Comparison of ENCODE assay signal across 1 cellular context in the genomic region with DNA sequence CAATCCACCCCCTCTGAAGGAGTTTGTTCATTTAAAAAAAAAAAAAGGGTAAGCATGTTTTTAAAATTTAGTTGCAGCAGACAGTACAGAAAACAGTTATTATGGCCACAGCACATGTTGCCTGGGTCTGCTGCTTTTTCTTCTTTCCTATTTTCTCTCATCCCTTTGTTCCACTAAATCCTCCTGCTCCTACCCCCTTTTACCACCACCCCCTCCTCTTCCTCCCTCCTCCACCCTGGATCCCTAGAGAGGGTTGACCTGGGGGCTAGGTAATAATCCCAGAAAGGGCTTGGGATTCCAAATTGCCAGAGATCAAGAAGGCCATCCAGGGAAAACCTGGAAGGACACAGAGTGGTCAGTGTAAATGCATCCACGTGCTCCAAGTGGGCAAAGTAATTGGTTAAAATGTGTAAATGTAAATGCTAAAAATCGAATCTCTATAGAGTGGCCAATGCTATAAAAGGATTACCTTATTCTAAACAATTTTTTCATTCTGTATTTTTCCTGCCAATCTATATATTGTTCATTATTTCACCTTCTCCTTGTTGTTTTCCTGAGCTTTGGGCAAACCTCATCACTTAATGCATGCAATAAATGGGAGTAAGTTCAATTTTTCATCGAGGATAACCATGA.
A peak's percentile ranks its signal among the peaks of the same experiment; 100 is the strongest.
TF ChIP-seq lines count a peak whose summit lies in the region.

No MANE protein-coding gene starts in this region.

TF ChIP-seq in K562, 482 proteins besides CTCF, POLR2A, EP300 and RAD21 (continued from another document and continues in another):
- TF ChIP-seq, protein P1, sequence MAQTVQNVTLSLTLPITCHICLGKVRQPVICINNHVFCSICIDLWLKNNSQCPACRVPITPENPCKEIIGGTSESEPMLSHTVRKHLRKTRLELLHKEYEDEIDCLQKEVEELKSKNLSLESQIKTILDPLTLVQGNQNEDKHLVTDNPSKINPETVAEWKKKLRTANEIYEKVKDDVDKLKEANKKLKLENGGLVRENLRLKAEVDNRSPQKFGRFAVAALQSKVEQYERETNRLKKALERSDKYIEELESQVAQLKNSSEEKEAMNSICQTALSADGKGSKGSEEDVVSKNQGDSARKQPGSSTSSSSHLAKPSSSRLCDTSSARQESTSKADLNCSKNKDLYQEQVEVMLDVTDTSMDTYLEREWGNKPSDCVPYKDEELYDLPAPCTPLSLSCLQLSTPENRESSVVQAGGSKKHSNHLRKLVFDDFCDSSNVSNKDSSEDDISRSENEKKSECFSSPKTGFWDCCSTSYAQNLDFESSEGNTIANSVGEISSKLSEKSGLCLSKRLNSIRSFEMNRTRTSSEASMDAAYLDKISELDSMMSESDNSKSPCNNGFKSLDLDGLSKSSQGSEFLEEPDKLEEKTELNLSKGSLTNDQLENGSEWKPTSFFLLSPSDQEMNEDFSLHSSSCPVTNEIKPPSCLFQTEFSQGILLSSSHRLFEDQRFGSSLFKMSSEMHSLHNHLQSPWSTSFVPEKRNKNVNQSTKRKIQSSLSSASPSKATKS (CRISPR knock-in tag; IDR thresholded peaks at IDR 0.05): peak; percentile 27; the same call in 1 of the 2 replicates
- TF ChIP-seq, protein P2, sequence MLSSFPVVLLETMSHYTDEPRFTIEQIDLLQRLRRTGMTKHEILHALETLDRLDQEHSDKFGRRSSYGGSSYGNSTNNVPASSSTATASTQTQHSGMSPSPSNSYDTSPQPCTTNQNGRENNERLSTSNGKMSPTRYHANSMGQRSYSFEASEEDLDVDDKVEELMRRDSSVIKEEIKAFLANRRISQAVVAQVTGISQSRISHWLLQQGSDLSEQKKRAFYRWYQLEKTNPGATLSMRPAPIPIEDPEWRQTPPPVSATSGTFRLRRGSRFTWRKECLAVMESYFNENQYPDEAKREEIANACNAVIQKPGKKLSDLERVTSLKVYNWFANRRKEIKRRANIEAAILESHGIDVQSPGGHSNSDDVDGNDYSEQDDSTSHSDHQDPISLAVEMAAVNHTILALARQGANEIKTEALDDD (IDR thresholded peaks at IDR 0.05): no peak
- TF ChIP-seq SNRNP70 (optimal IDR thresholded peaks at IDR 0.05; ENCODE audit: low read depth, low read length): no peak
- no peak for TF ChIP-seq BRD9 (IDR thresholded peaks at IDR 0.05; ENCODE audit: low read depth, partially characterized antibody)
- TF ChIP-seq ELF2 (CRISPR knock-in tag; IDR thresholded peaks at IDR 0.05): no peak
- TF ChIP-seq GATAD2A (IDR thresholded peaks at IDR 0.05): 0 out of 2 replicates have a peak, but pooled peaks have one; percentile 15
- TF ChIP-seq ZKSCAN8 (CRISPR knock-in tag; IDR thresholded peaks at IDR 0.05): 0 out of 2 replicates have a peak, but pooled peaks have one; percentile 74
- no peak for TF ChIP-seq ZNF197 (CRISPR knock-in tag; IDR thresholded peaks at IDR 0.05; ENCODE audit: low read depth)
- no peak for TF ChIP-seq DMBX1 (CRISPR knock-in tag; IDR thresholded peaks at IDR 0.05; ENCODE audit: borderline replicate concordance)
- TF ChIP-seq, protein P3, sequence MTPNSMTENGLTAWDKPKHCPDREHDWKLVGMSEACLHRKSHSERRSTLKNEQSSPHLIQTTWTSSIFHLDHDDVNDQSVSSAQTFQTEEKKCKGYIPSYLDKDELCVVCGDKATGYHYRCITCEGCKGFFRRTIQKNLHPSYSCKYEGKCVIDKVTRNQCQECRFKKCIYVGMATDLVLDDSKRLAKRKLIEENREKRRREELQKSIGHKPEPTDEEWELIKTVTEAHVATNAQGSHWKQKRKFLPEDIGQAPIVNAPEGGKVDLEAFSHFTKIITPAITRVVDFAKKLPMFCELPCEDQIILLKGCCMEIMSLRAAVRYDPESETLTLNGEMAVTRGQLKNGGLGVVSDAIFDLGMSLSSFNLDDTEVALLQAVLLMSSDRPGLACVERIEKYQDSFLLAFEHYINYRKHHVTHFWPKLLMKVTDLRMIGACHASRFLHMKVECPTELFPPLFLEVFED (CRISPR knock-in tag; conservative IDR thresholded peaks at IDR 0.05): peak; percentile 78
- TF ChIP-seq, protein P4, sequence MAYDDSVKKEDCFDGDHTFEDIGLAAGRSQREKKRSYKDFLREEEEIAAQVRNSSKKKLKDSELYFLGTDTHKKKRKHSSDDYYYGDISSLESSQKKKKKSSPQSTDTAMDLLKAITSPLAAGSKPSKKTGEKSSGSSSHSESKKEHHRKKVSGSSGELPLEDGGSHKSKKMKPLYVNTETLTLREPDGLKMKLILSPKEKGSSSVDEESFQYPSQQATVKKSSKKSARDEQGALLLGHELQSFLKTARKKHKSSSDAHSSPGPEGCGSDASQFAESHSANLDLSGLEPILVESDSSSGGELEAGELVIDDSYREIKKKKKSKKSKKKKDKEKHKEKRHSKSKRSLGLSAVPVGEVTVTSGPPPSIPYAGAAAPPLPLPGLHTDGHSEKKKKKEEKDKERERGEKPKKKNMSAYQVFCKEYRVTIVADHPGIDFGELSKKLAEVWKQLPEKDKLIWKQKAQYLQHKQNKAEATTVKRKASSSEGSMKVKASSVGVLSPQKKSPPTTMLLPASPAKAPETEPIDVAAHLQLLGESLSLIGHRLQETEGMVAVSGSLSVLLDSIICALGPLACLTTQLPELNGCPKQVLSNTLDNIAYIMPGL (CRISPR knock-in tag; IDR thresholded peaks at IDR 0.05): no peak
- TF ChIP-seq LEF1 (IDR thresholded peaks at IDR 0.05): no peak
- TF ChIP-seq ZNF165 (CRISPR knock-in tag; IDR thresholded peaks at IDR 0.05; ENCODE audit: borderline replicate concordance): no peak
- TF ChIP-seq, protein P5, sequence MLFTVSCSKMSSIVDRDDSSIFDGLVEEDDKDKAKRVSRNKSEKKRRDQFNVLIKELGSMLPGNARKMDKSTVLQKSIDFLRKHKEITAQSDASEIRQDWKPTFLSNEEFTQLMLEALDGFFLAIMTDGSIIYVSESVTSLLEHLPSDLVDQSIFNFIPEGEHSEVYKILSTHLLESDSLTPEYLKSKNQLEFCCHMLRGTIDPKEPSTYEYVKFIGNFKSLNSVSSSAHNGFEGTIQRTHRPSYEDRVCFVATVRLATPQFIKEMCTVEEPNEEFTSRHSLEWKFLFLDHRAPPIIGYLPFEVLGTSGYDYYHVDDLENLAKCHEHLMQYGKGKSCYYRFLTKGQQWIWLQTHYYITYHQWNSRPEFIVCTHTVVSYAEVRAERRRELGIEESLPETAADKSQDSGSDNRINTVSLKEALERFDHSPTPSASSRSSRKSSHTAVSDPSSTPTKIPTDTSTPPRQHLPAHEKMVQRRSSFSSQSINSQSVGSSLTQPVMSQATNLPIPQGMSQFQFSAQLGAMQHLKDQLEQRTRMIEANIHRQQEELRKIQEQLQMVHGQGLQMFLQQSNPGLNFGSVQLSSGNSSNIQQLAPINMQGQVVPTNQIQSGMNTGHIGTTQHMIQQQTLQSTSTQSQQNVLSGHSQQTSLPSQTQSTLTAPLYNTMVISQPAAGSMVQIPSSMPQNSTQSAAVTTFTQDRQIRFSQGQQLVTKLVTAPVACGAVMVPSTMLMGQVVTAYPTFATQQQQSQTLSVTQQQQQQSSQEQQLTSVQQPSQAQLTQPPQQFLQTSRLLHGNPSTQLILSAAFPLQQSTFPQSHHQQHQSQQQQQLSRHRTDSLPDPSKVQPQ (CRISPR knock-in tag; IDR thresholded peaks at IDR 0.05; ENCODE audit: borderline replicate concordance): no peak
- TF ChIP-seq ZC3H8 (IDR thresholded peaks at IDR 0.05): 0 out of 2 replicates have a peak, but pooled peaks have one; percentile 51
- TF ChIP-seq PCBP2 (IDR thresholded peaks at IDR 0.05; ENCODE audit: low read depth, low read length, poor library complexity, severe bottlenecking): no peak
- no peak; the same call in 1 of the 2 replicates for TF ChIP-seq HDGF (IDR thresholded peaks at IDR 0.05)
- no peak for TF ChIP-seq ZNF444 (CRISPR knock-in tag; IDR thresholded peaks at IDR 0.05)
- TF ChIP-seq, protein P6, sequence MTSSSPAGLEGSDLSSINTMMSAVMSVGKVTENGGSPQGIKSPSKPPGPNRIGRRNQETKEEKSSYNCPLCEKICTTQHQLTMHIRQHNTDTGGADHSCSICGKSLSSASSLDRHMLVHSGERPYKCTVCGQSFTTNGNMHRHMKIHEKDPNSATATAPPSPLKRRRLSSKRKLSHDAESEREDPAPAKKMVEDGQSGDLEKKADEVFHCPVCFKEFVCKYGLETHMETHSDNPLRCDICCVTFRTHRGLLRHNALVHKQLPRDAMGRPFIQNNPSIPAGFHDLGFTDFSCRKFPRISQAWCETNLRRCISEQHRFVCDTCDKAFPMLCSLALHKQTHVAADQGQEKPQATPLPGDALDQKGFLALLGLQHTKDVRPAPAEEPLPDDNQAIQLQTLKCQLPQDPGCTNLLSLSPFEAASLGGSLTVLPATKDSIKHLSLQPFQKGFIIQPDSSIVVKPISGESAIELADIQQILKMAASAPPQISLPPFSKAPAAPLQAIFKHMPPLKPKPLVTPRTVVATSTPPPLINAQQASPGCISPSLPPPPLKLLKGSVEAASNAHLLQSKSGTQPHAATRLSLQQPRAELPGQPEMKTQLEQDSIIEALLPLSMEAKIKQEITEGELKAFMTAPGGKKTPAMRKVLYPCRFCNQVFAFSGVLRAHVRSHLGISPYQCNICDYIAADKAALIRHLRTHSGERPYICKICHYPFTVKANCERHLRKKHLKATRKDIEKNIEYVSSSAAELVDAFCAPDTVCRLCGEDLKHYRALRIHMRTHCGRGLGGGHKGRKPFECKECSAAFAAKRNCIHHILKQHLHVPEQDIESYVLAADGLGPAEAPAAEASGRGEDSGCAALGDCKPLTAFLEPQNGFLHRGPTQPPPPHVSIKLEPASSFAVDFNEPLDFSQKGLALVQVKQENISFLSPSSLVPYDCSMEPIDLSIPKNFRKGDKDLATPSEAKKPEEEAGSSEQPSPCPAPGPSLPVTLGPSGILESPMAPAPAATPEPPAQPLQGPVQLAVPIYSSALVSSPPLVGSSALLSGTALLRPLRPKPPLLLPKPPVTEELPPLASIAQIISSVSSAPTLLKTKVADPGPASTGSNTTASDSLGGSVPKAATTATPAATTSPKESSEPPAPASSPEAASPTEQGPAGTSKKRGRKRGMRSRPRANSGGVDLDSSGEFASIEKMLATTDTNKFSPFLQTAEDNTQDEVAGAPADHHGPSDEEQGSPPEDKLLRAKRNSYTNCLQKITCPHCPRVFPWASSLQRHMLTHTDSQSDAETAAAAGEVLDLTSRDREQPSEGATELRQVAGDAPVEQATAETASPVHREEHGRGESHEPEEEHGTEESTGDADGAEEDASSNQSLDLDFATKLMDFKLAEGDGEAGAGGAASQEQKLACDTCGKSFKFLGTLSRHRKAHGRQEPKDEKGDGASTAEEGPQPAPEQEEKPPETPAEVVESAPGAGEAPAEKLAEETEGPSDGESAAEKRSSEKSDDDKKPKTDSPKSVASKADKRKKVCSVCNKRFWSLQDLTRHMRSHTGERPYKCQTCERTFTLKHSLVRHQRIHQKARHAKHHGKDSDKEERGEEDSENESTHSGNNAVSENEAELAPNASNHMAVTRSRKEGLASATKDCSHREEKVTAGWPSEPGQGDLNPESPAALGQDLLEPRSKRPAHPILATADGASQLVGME (CRISPR knock-in tag; IDR thresholded peaks at IDR 0.05): no peak
- TF ChIP-seq, protein P7, sequence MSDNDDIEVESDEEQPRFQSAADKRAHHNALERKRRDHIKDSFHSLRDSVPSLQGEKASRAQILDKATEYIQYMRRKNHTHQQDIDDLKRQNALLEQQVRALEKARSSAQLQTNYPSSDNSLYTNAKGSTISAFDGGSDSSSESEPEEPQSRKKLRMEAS (CRISPR knock-in tag; IDR thresholded peaks at IDR 0.05): 0 out of 2 replicates have a peak, but pooled peaks have one; percentile 39
- no peak for TF ChIP-seq NFYB (IDR thresholded peaks at IDR 0.05; ENCODE audit: extremely low read depth, insufficient read length)
- peak; percentile 4 for TF ChIP-seq TAF9B (IDR thresholded peaks at IDR 0.05; ENCODE audit: partially characterized antibody)
- no peak for TF ChIP-seq YY1 (IDR thresholded peaks at IDR 0.05; ENCODE audit: borderline replicate concordance in 1 of 3, control insufficient read depth in 1 of 3, extremely low read depth in 1 of 3, insufficient read depth in 3 of 3, insufficient read length in 1 of 3, insufficient replicate concordance in 2 of 3, low read depth in 1 of 3, low read length in 2 of 3)
- TF ChIP-seq HMGN3 (IDR thresholded peaks at IDR 0.05; ENCODE audit: borderline replicate concordance, extremely low read depth, insufficient read length, low read depth, low read length): no peak
- TF ChIP-seq HDAC8 (tag; IDR thresholded peaks at IDR 0.05): no peak
- TF ChIP-seq BHLHE40 (IDR thresholded peaks at IDR 0.05; ENCODE audit: low read length): no peak
- no peak for TF ChIP-seq CBX1 (IDR thresholded peaks at IDR 0.05; ENCODE audit: low read depth)
- TF ChIP-seq KDM4B (IDR thresholded peaks at IDR 0.05; ENCODE audit: borderline replicate concordance in 2 of 2, low read depth in 1 of 2): no peak
- TF ChIP-seq SRF (CRISPR knock-in tag; IDR thresholded peaks at IDR 0.05): 0 out of 4 replicates have a peak, but pooled peaks of 1 of the 2 experiments have one; percentile 6
- TF ChIP-seq PTRF (tag; IDR thresholded peaks at IDR 0.05): no peak
- TF ChIP-seq, protein P8, sequence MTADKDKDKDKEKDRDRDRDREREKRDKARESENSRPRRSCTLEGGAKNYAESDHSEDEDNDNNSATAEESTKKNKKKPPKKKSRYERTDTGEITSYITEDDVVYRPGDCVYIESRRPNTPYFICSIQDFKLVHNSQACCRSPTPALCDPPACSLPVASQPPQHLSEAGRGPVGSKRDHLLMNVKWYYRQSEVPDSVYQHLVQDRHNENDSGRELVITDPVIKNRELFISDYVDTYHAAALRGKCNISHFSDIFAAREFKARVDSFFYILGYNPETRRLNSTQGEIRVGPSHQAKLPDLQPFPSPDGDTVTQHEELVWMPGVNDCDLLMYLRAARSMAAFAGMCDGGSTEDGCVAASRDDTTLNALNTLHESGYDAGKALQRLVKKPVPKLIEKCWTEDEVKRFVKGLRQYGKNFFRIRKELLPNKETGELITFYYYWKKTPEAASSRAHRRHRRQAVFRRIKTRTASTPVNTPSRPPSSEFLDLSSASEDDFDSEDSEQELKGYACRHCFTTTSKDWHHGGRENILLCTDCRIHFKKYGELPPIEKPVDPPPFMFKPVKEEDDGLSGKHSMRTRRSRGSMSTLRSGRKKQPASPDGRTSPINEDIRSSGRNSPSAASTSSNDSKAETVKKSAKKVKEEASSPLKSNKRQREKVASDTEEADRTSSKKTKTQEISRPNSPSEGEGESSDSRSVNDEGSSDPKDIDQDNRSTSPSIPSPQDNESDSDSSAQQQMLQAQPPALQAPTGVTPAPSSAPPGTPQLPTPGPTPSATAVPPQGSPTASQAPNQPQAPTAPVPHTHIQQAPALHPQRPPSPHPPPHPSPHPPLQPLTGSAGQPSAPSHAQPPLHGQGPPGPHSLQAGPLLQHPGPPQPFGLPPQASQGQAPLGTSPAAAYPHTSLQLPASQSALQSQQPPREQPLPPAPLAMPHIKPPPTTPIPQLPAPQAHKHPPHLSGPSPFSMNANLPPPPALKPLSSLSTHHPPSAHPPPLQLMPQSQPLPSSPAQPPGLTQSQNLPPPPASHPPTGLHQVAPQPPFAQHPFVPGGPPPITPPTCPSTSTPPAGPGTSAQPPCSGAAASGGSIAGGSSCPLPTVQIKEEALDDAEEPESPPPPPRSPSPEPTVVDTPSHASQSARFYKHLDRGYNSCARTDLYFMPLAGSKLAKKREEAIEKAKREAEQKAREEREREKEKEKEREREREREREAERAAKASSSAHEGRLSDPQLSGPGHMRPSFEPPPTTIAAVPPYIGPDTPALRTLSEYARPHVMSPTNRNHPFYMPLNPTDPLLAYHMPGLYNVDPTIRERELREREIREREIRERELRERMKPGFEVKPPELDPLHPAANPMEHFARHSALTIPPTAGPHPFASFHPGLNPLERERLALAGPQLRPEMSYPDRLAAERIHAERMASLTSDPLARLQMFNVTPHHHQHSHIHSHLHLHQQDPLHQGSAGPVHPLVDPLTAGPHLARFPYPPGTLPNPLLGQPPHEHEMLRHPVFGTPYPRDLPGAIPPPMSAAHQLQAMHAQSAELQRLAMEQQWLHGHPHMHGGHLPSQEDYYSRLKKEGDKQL (CRISPR knock-in tag; IDR thresholded peaks at IDR 0.05; ENCODE audit: borderline replicate concordance): 0 out of 2 replicates have a peak, but pooled peaks have one; percentile 51
- no peak for TF ChIP-seq FUS (optimal IDR thresholded peaks at IDR 0.05; ENCODE audit: low read depth, low read length)
